ENCODE assay signal across 1 cellular context in genomic region chr3:49341996-49342395, GRCh38.
TF ChIP-seq lines count a peak whose summit lies in the region.

No MANE protein-coding gene starts in this region.

TF ChIP-seq in H1, 55 proteins besides CTCF, POLR2A, EP300 and RAD21 (continued from another document):
- TF ChIP-seq ATF2 (IDR thresholded peaks at IDR 0.05; ENCODE audit: low read length) (no peak), BACH1 (IDR thresholded peaks at IDR 0.05; ENCODE audit: low read length) (no peak), SP1 (IDR thresholded peaks at IDR 0.05; ENCODE audit: low read depth, low read length) (no peak), TAF1 (IDR thresholded peaks at IDR 0.05; ENCODE audit: low read depth, low read length) (no peak), BCL11A (IDR thresholded peaks at IDR 0.05; ENCODE audit: low read depth in 2 of 2, low read length in 2 of 2) (no peak), PHF8 (conservative IDR thresholded peaks at IDR 0.05; ENCODE audit: low read depth, low read length) (no peak), RXRA (IDR thresholded peaks at IDR 0.05; ENCODE audit: insufficient read depth, low read depth, low read length) (no peak), SUZ12 (IDR thresholded peaks at IDR 0.05; ENCODE audit: low read length) (no peak), SRF (IDR thresholded peaks at IDR 0.05; ENCODE audit: low read depth, low read length) (no peak), RFX5 (IDR thresholded peaks at IDR 0.05; ENCODE audit: borderline replicate concordance, low read depth, low read length) (no peak), TCF12 (IDR thresholded peaks at IDR 0.05; ENCODE audit: low read depth, low read length) (no peak), ZNF274 (IDR thresholded peaks at IDR 0.05; ENCODE audit: borderline replicate concordance, extremely low read depth, low read length) (no peak)
